In genomic region chr13:23558675-23559536, GRCh38 we compare ENCODE assay signal across 8 cellular contexts. TPM values are rescaled to one million over a fixed set of nuclear protein-coding genes. Genes with fewer than 3 reads are reported as not detected.
DNase-seq lines count a peak whose midpoint lies in the region; ATAC-seq, FAIRE-seq and TF ChIP-seq lines count a peak whose summit lies in the region.

No MANE protein-coding gene starts in this region.

- CTCF ChIA-PET in HEK293T (lab: Yijun Ruan, JAX), result no interaction called here

- no peaks in the 10 kb centered on the region for H3K9me3 ChIP-seq in fibroblast of lung (ENCODE audit: control insufficient read depth, insufficient read depth, low read depth, low read length)

- no peaks in the 10 kb centered on the region for H3K27me3 ChIP-seq in fibroblast of lung (ENCODE audit: control insufficient read depth, insufficient read depth, low read length)

- POLR2A ChIA-PET in HEK293T (lab: Yijun Ruan, JAX), result interaction anchor here (0.6 kb wide), 1 partner anchor 68 kb away, joined by 7 read pairs; no protein-coding TSS in a partner anchor

- no peak for ATAC-seq in GM19035 (IDR thresholded peaks at IDR 0.05; ENCODE audit: unreplicated experiment)

- peak overlapping the region; percentile 81 for H3K4me2 ChIP-seq in fibroblast of lung (ENCODE audit: extremely low read depth, insufficient read depth, low read length)

- peaks cover 7% of the 10 kb centered on the region for H3K4me1 ChIP-seq in fibroblast of lung (ENCODE audit: control insufficient read depth, extremely low read depth, insufficient read depth, low read length)

- FAIRE-seq in GM19239 (lab: Jason Lieb, UNC), result no peak

- no peaks in the 10 kb centered on the region for H3K36me3 ChIP-seq in fibroblast of lung (ENCODE audit: control insufficient read depth, insufficient read depth, low read length)

- peak overlapping the region; percentile 75 for H3K27ac ChIP-seq in fibroblast of lung (ENCODE audit: insufficient read depth, low read length)

- no peaks in the 10 kb centered on the region for H4K20me1 ChIP-seq in fibroblast of lung (ENCODE audit: control insufficient read depth, extremely low read depth, insufficient read depth, low read length)

- H3K79me2 ChIP-seq in fibroblast of lung (ENCODE audit: control insufficient read depth, insufficient read depth, low read length), result no peaks in the 10 kb centered on the region

- DNase-seq in AG09319 (ENCODE audit: extremely low read depth, low read depth) (peak; percentile 70), HEK293T (ENCODE audit: extremely low spot score) (peak; percentile 34), SIG-M5 (lab: John Stamatoyannopoulos, UW) (peak; percentile 91), fibroblast of lung (ENCODE audit: low read depth in 2 of 2) (peak; percentile 92), renal cortical epithelial cell (ENCODE audit: low read depth) (peak; percentile 80), GM19239 (ENCODE audit: insufficient read length, low spot score) (no peak)
- no peak for DNase-seq in stimulated activated CD8-positive, alpha-beta memory T cell treated with anti-CD3 and anti-CD28 coated beads, Interleukin-4, amount 100 ng/mL, for 48 hours

- TF ChIP-seq CTCF in AG09319 (IDR thresholded peaks at IDR 0.05; ENCODE audit: low read depth, low read length) (no peak), fibroblast of lung (conservative IDR thresholded peaks at IDR 0.05 in 1 of 2, IDR thresholded peaks at IDR 0.05 in 1 of 2; ENCODE audit: low read depth in 1 of 2, low read length in 2 of 2) (no peak)

- peak overlapping the region; percentile 13 to 50 (median 32) for H3K4me3 ChIP-seq in fibroblast of lung (replicated peaks in 1 of 4; ENCODE audit: control extremely low read depth in 1 of 4, insufficient read depth in 1 of 4, low read depth in 3 of 4, low read length in 4 of 4)

- H2AFZ ChIP-seq in fibroblast of lung (ENCODE audit: low read length), result peak overlapping the region; percentile 82

- H3K9ac ChIP-seq in fibroblast of lung (ENCODE audit: insufficient read depth, low read length), result no peak overlapping the region

TF ChIP-seq in HEK293T, 16 proteins besides CTCF, POLR2A, EP300 and RAD21:
- no peak for TF ChIP-seq HDGF (IDR thresholded peaks at IDR 0.05; ENCODE audit: borderline replicate concordance)
- no peak for TF ChIP-seq CTBP1 (IDR thresholded peaks at IDR 0.05; ENCODE audit: borderline replicate concordance)
- no peak for TF ChIP-seq ARNT (IDR thresholded peaks at IDR 0.05)
- no peak for TF ChIP-seq ELF4 (IDR thresholded peaks at IDR 0.05)
- no peak for TF ChIP-seq PKNOX1 (IDR thresholded peaks at IDR 0.05)
- TF ChIP-seq NFRKB (IDR thresholded peaks at IDR 0.05), result no peak
- no peak for TF ChIP-seq L3MBTL2 (conservative IDR thresholded peaks at IDR 0.05)
- no peak for TF ChIP-seq TARDBP (IDR thresholded peaks at IDR 0.05)
- no peak for TF ChIP-seq LEF1 (IDR thresholded peaks at IDR 0.05; ENCODE audit: borderline replicate concordance)
- TF ChIP-seq FOXA1 (IDR thresholded peaks at IDR 0.05), result no peak
- TF ChIP-seq ZNF384 (IDR thresholded peaks at IDR 0.05), result no peak
- TF ChIP-seq SP1 (IDR thresholded peaks at IDR 0.05), result no peak
- no peak for TF ChIP-seq FOXK2 (IDR thresholded peaks at IDR 0.05)
- TF ChIP-seq SUZ12 (IDR thresholded peaks at IDR 0.05), result no peak

RNA-seq across cellular contexts. Expression of gene TNFRSF19, which starts 11.3 kb away (rescaled TPM):
- total RNA-seq in fibroblast of lung (214 and 330 TPM in 2 replicates), renal cortical epithelial cell (22.5 and 30.2 TPM in 2 replicates)
- 210 and 260 TPM in 2 replicates for polyA plus RNA-seq in fibroblast of lung
- polyA plus RNA-seq in fibroblast of lung (2012), result 129 and 132 TPM in 2 replicates
- polyA minus RNA-seq in fibroblast of lung (ENCODE audit: low replicate concordance), result 159 and 193 TPM in 2 replicates

Comparison
In these comparisons a context has a peak if more than half of its experiments do, and no peak if none do; other contexts are left out.
1. DNase-seq: peak in AG09319 (single experiment), HEK293T (single experiment), SIG-M5 (single experiment), fibroblast of lung (2 of 2) and renal cortical epithelial cell (single experiment); none in GM19239 (single experiment) and stimulated activated CD8-positive, alpha-beta memory T cell treated with anti-CD3 and anti-CD28 coated beads, Interleukin-4, amount 100 ng/mL, for 48 hours (single experiment).